ENCODE assay signal across 8 cellular contexts in genomic region chr19:3785938-3786824, GRCh38. TPM values are rescaled to one million over a fixed set of nuclear protein-coding genes. Genes with fewer than 3 reads are reported as not detected.
DNase-seq lines count a peak whose midpoint lies in the region; ATAC-seq and TF ChIP-seq lines count a peak whose summit lies in the region.

Gene MATK (minus strand): TSS chr19:3786381. CDS start chr19:3785135, 1,246 bp downstream.

- 4 to 100% (median 24%) methylated on average over 1 to 101 of the region's 101 CpGs for WGBS in adrenal gland, 4 donors

- peaks cover 0 to 7% of the 10 kb centered on the region in 2 donors for H3K27me3 ChIP-seq in right atrium auricular region
- peaks cover 15% of the 10 kb centered on the region for H3K27me3 ChIP-seq in adrenal gland

- H3K9me3 ChIP-seq in right atrium auricular region = peaks cover 14 to 25% of the 10 kb centered on the region in 2 donors
- peaks cover 0 to 12% (median 0%) of the 10 kb centered on the region in 3 donors for H3K9me3 ChIP-seq in adrenal gland (replicated peaks in 1 of 3)

- DNase-seq in HFF-Myc (ENCODE audit: extremely low read depth, low read depth) (no peak), UCSD-AML1 (lab: John Stamatoyannopoulos, UW; ENCODE audit: unreplicated experiment) (peak; percentile 66), right atrium auricular region (ENCODE audit: low spot score) (no peak), glomerular visceral epithelial cell (ENCODE audit: extremely low spot score) (no peak), NCI-H1105 treated with DMSO at 0.1 percent for 48 hours (lab: John Stamatoyannopoulos, UW) (no peak), adrenal gland (no peak)
- DNase-seq in stimulated activated CD4-positive, alpha-beta T cell treated with anti-CD3 and anti-CD28 coated beads, Interleukin-4, amount 100 ng/mL, for 4 hours = peak; percentile 46 to 52

- H3K4me1 ChIP-seq in right atrium auricular region (peaks cover 0 to 9% of the 10 kb centered on the region in 2 donors), adrenal gland (replicated peaks in 1 of 2) (no peaks in the 10 kb centered on the region)

- H3K27ac ChIP-seq in right atrium auricular region (no peak within 1 kb of the TSS), adrenal gland (no peak within 1 kb of the TSS)

- no peak for TF ChIP-seq POLR2A in adrenal gland (IDR thresholded peaks at IDR 0.05)

- intact Hi-C loops in adrenal gland (cut with DNase I) = no loop called here

- H3K36me3 ChIP-seq in right atrium auricular region = no peaks in the 10 kb centered on the region
- H3K36me3 ChIP-seq in adrenal gland (replicated peaks in 1 of 2) = no peaks in the 10 kb centered on the region

- ATAC-seq in HG03457 (IDR thresholded peaks at IDR 0.05; ENCODE audit: unreplicated experiment) = no peak

- H3K4me3 ChIP-seq in HFF-Myc (replicated peaks; ENCODE audit: low read depth, low read length) (peak within 1 kb of the TSS; percentile 37), right atrium auricular region (peak within 1 kb of the TSS; percentile 23 to 39), adrenal gland (peak within 1 kb of the TSS in 1 of 4 donors; percentile 32)

- TF ChIP-seq CTCF in HFF-Myc (IDR thresholded peaks at IDR 0.05; ENCODE audit: low read depth, low read length, missing control alignments) (no peak), right atrium auricular region (IDR thresholded peaks at IDR 0.05) (no peak), adrenal gland (IDR thresholded peaks at IDR 0.05) (no peak)

RNA-seq across cellular contexts. Expression of gene MATK, which starts in this region (rescaled TPM):
- total RNA-seq in right atrium auricular region (1 to 10 TPM in 1 of 2 donors, under 1 TPM in 1; 0.26 to 1.5 TPM), adrenal gland (1 to 10 TPM in 5 of 8 donors, under 1 TPM in 3; 0.72 to 3.3 (median 1.4) TPM)
- 10 to 100 TPM in 1 of 3 donors, 1 to 10 TPM in 1, under 1 TPM in 1; 0.26 to 20.7 (median 3.5) TPM for polyA plus RNA-seq in adrenal gland

Comparison
In these comparisons a context has a peak if more than half of its experiments do, and no peak if none do; other contexts are left out.
1. DNase-seq: peak in UCSD-AML1 (single experiment) and stimulated activated CD4-positive, alpha-beta T cell treated with anti-CD3 and anti-CD28 coated beads, Interleukin-4, amount 100 ng/mL, for 4 hours (2 of 2); none in HFF-Myc (single experiment), right atrium auricular region (single experiment), glomerular visceral epithelial cell (single experiment), NCI-H1105 treated with DMSO at 0.1 percent for 48 hours (single experiment) and adrenal gland (0 of 7).